ENCODE assay signal across 22 cellular contexts in the genomic region with DNA sequence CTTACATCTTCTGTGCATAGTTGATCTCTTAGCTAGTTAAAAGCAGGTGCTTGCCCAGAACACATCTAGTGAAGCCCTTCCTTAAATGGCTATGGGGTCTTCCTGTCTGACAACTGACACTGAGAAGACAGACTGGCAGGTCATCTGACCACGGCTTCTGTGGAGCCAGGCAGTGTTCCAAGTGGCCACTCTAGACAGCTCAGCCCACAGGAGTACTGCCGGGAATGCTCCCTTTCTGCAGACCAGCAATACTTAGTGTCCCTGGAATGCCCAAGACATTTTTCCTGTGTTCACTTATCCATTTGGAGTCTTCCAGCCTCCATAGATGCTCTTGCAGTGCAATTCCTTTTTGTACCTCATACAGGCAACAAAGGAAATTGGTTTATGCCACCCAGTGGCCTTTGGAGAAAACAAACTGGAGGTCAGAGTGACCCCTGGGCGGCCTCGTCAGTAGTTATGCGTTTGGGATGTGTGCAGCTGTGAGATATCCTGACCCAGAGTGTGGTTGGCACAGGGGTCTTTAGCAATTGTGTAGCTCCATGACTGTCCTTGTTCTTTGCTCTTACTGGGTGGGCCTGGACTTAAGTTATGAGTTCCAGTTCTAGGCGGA.
DNase-seq lines count a peak whose midpoint lies in the region; TF ChIP-seq lines count a peak whose summit lies in the region.
"Had no signal": no experiment of that assay in that cellular context is flagged by ENCODE, and none has a peak within 500 bp of the region (broad histone marks: within the 10 kb centered on the region; RNA-seq: fewer than 3 reads in every experiment).

No MANE protein-coding gene starts in this region.

- TF ChIP-seq EP300 in SK-N-SH (IDR thresholded peaks at IDR 0.05; ENCODE audit: borderline replicate concordance in 1 of 2, low read depth in 1 of 2, low read length in 1 of 2), result no peak

- TF ChIP-seq CTCF in SK-N-SH (IDR thresholded peaks at IDR 0.05) (no peak), left ventricle myocardium inferior (IDR thresholded peaks at IDR 0.05; ENCODE audit: borderline replicate concordance) (no peak), nephron progenitor cell (IDR thresholded peaks at IDR 0.05) (no peak)

- TF ChIP-seq RAD21 in SK-N-SH (IDR thresholded peaks at IDR 0.05; ENCODE audit: low read length), result no peak

- H3K27ac ChIP-seq in SK-N-SH (ENCODE audit: low read depth in 2 of 2, low read length in 1 of 2), result peak overlapping the region in 1 of 2 experiments; percentile 60; a peak in 1 of 4 replicates
- peak overlapping the region; percentile 55 for H3K27ac ChIP-seq in left ventricle myocardium inferior (replicated peaks)
- H3K27ac ChIP-seq: SJCRH30 had no signal

- H3K36me3 ChIP-seq in SK-N-SH (replicated peaks in 1 of 2; ENCODE audit: control insufficient read depth in 1 of 2, insufficient read depth in 2 of 2, low read length in 1 of 2), result peaks cover 3 to 24% of the 10 kb centered on the region in 2 experiments
- H3K36me3 ChIP-seq in left ventricle myocardium inferior, result peaks cover 33% of the 10 kb centered on the region

- H3K27ac Mint-ChIP-seq in nephron progenitor cell, result peak overlapping the region; percentile 61
- H3K27ac Mint-ChIP-seq: activated B cell treated with CpG ODN at 0.5 μM for 24 hours; activated CD8-positive, alpha-beta T cell treated with anti-CD3 and anti-CD28 coated beads for 36 hours; activated naive CD4-positive, alpha-beta T cell treated with anti-CD3 and anti-CD28 coated beads for 36 hours; activated T-cell treated with anti-CD3 and anti-CD28 coated beads, Interleukin-2, amount 50 U/mL, for 24 hours; CD4-positive, alpha-beta T cell; stimulated activated naive CD8-positive, alpha-beta T cell treated with anti-CD3 and anti-CD28 coated beads, Interleukin-15, Interleukin-2, amounts not matched to agents 100 ng/mL and 50 ng/mL, for 24 hours; T-helper 2 cell treated with Interferon-gamma antibody and Interleukin-4, amounts not matched to agents 5 μg/mL and 100 μg/mL, for 36 hours; type B pancreatic cell had no signal

- CTCF ChIA-PET in SK-N-SH (lab: Yijun Ruan, JAX), result interaction anchor here (0.7 to 2.1 kb wide), 10 partner anchors 10 to 322 kb away, joined by 3 to 6 read pairs (median 4); no protein-coding TSS in a partner anchor

- no peak overlapping the region for H3K9ac ChIP-seq in SK-N-SH

- no peaks in the 10 kb centered on the region; the same call in 1 of the 2 replicates for H3K79me2 ChIP-seq in SK-N-SH (ENCODE audit: insufficient read depth)

- intact Hi-C loops in left ventricle myocardium inferior (cut with micrococcal nuclease), result no loop called here

- H3K4me3 ChIP-seq in SK-N-SH (ENCODE audit: low read depth in 2 of 2, low read length in 1 of 2), result no peak overlapping the region
- H3K4me3 ChIP-seq in left ventricle myocardium inferior, result no peak overlapping the region
- H3K4me3 ChIP-seq: SJCRH30 had no signal

- no peaks in the 10 kb centered on the region for H3F3A ChIP-seq in SK-N-SH (replicated peaks; ENCODE audit: insufficient read depth)

- H3K36me3 Mint-ChIP-seq in nephron progenitor cell (ENCODE audit: low read depth), result peaks cover 39% of the 10 kb centered on the region

- H3K4me1 ChIP-seq in SK-N-SH (ENCODE audit: control insufficient read depth in 1 of 2, insufficient read depth in 2 of 2, low read depth in 1 of 2, low read length in 1 of 2) (peaks cover 0 to 32% of the 10 kb centered on the region in 2 experiments; a peak in 2 of 4 replicates), left ventricle myocardium inferior (peaks cover 66% of the 10 kb centered on the region)

- 96% methylated on average over 5 of the region's 6 CpGs for WGBS in SK-N-SH (ENCODE audit: low lambda C conversion rate)

- H3K27me3 Mint-ChIP-seq in nephron progenitor cell (ENCODE audit: low read depth, poor library complexity), result no peaks in the 10 kb centered on the region
- H3K27me3 Mint-ChIP-seq: activated B cell treated with CpG ODN at 0.5 μM for 24 hours; activated CD8-positive, alpha-beta T cell treated with anti-CD3 and anti-CD28 coated beads for 36 hours; activated T-cell treated with anti-CD3 and anti-CD28 coated beads, Interleukin-2, amount 50 U/mL, for 24 hours; CD4-positive, alpha-beta T cell; stimulated activated naive CD8-positive, alpha-beta T cell treated with anti-CD3 and anti-CD28 coated beads, Interleukin-15, Interleukin-2, amounts not matched to agents 100 ng/mL and 50 ng/mL, for 24 hours; type B pancreatic cell had no signal

- H3K4me3 Mint-ChIP-seq in nephron progenitor cell, result no peak overlapping the region
- H3K4me3 Mint-ChIP-seq: activated B cell treated with CpG ODN at 0.5 μM for 24 hours; activated CD8-positive, alpha-beta T cell treated with anti-CD3 and anti-CD28 coated beads for 36 hours; activated naive CD4-positive, alpha-beta T cell treated with anti-CD3 and anti-CD28 coated beads for 36 hours; activated T-cell treated with anti-CD3 and anti-CD28 coated beads, Interleukin-2, amount 50 U/mL, for 24 hours; CD4-positive, alpha-beta T cell; stimulated activated naive CD8-positive, alpha-beta T cell treated with anti-CD3 and anti-CD28 coated beads, Interleukin-15, Interleukin-2, amounts not matched to agents 100 ng/mL and 50 ng/mL, for 24 hours; T-helper 2 cell treated with Interferon-gamma antibody and Interleukin-4, amounts not matched to agents 5 μg/mL and 100 μg/mL, for 36 hours; type B pancreatic cell had no signal

- H3K9me3 Mint-ChIP-seq in nephron progenitor cell, result no peaks in the 10 kb centered on the region
- H3K9me3 Mint-ChIP-seq: activated B cell treated with CpG ODN at 0.5 μM for 24 hours; activated CD8-positive, alpha-beta T cell treated with anti-CD3 and anti-CD28 coated beads for 36 hours; activated naive CD4-positive, alpha-beta T cell treated with anti-CD3 and anti-CD28 coated beads for 36 hours; activated T-cell treated with anti-CD3 and anti-CD28 coated beads, Interleukin-2, amount 50 U/mL, for 24 hours; CD4-positive, alpha-beta T cell; stimulated activated naive CD8-positive, alpha-beta T cell treated with anti-CD3 and anti-CD28 coated beads, Interleukin-15, Interleukin-2, amounts not matched to agents 100 ng/mL and 50 ng/mL, for 24 hours; T-helper 2 cell treated with Interferon-gamma antibody and Interleukin-4, amounts not matched to agents 5 μg/mL and 100 μg/mL, for 36 hours; type B pancreatic cell had no signal

- H3K27me3 ChIP-seq in SK-N-SH (ENCODE audit: insufficient read depth), result no peaks in the 10 kb centered on the region
- no peaks in the 10 kb centered on the region for H3K27me3 ChIP-seq in left ventricle myocardium inferior (ENCODE audit: low read depth)
- H3K27me3 ChIP-seq: SJCRH30 had no signal

- 0 out of 2 replicates have a peak, but pooled peaks cover 7% of the 10 kb centered on the region for H4K20me1 ChIP-seq in SK-N-SH (ENCODE audit: insufficient read depth)

- H3K4me2 ChIP-seq in SK-N-SH, result no peak overlapping the region

- DNase-seq in EH (ENCODE audit: low read depth) (peak; percentile 49), SK-N-SH (no peak), left ventricle myocardium inferior (no peak), nephron progenitor cell (no peak), NCI-H1105 (lab: John Stamatoyannopoulos, UW) (no peak), mucosa of gallbladder (ENCODE audit: low spot score) (no peak)
- DNase-seq in stimulated activated naive CD4-positive, alpha-beta T cell (lab: John Stamatoyannopoulos, UW), result no peak
- no peak for DNase-seq in stimulated activated CD4-positive, alpha-beta T cell treated with anti-CD3 and anti-CD28 coated beads, Interleukin-4, amount 100 ng/mL, for 4 hours
- DNase-seq: activated B cell treated with CpG ODN at 0.5 μM for 24 hours; activated CD8-positive, alpha-beta T cell treated with anti-CD3 and anti-CD28 coated beads for 36 hours; activated naive CD4-positive, alpha-beta T cell treated with anti-CD3 and anti-CD28 coated beads for 36 hours; activated T-cell treated with anti-CD3 and anti-CD28 coated beads, Interleukin-2, amount 50 U/mL, for 24 hours; CD4-positive, alpha-beta T cell; DMS 273 treated with DMSO at 0.1 percent for 48 hours; NCI-H146; NCI-H2171 treated with DMSO at 0.1 percent for 48 hours; NCI-H526 treated with DMSO at 0.1 percent for 48 hours; stimulated activated CD4-positive, alpha-beta T cell treated with anti-CD3 and anti-CD28 coated beads, Interleukin-2, amount 100 ng/mL, for 24 hours had no signal

- H3K4me1 Mint-ChIP-seq in nephron progenitor cell, result peaks cover 50% of the 10 kb centered on the region
- H3K4me1 Mint-ChIP-seq: activated B cell treated with CpG ODN at 0.5 μM for 24 hours had no signal

- H3K9me3 ChIP-seq in SK-N-SH, result no peaks in the 10 kb centered on the region
- H3K9me3 ChIP-seq in left ventricle myocardium inferior (replicated peaks), result no peaks in the 10 kb centered on the region
- H3K9me3 ChIP-seq: SJCRH30 had no signal

- no peak overlapping the region for H2AFZ ChIP-seq in SK-N-SH (ENCODE audit: low read depth)

- POLR2A ChIA-PET in SK-N-SH (lab: Yijun Ruan, JAX), result no interaction called here

- H3K9me2 ChIP-seq in SK-N-SH, result no peaks in the 10 kb centered on the region

TF ChIP-seq in SK-N-SH, 30 proteins besides CTCF, POLR2A, EP300 and RAD21:
- TF ChIP-seq, protein P1, sequence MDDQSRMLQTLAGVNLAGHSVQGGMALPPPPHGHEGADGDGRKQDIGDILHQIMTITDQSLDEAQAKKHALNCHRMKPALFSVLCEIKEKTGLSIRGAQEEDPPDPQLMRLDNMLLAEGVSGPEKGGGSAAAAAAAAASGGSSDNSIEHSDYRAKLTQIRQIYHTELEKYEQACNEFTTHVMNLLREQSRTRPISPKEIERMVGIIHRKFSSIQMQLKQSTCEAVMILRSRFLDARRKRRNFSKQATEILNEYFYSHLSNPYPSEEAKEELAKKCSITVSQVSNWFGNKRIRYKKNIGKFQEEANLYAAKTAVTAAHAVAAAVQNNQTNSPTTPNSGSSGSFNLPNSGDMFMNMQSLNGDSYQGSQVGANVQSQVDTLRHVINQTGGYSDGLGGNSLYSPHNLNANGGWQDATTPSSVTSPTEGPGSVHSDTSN (IDR thresholded peaks at IDR 0.05), result 0 out of 2 replicates have a peak, but pooled peaks have one; percentile 17
- TF ChIP-seq, protein P2, sequence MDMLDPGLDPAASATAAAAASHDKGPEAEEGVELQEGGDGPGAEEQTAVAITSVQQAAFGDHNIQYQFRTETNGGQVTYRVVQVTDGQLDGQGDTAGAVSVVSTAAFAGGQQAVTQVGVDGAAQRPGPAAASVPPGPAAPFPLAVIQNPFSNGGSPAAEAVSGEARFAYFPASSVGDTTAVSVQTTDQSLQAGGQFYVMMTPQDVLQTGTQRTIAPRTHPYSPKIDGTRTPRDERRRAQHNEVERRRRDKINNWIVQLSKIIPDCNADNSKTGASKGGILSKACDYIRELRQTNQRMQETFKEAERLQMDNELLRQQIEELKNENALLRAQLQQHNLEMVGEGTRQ (IDR thresholded peaks at IDR 0.05; ENCODE audit: borderline replicate concordance, low read depth, low read length), result no peak
